In the genomic region with DNA sequence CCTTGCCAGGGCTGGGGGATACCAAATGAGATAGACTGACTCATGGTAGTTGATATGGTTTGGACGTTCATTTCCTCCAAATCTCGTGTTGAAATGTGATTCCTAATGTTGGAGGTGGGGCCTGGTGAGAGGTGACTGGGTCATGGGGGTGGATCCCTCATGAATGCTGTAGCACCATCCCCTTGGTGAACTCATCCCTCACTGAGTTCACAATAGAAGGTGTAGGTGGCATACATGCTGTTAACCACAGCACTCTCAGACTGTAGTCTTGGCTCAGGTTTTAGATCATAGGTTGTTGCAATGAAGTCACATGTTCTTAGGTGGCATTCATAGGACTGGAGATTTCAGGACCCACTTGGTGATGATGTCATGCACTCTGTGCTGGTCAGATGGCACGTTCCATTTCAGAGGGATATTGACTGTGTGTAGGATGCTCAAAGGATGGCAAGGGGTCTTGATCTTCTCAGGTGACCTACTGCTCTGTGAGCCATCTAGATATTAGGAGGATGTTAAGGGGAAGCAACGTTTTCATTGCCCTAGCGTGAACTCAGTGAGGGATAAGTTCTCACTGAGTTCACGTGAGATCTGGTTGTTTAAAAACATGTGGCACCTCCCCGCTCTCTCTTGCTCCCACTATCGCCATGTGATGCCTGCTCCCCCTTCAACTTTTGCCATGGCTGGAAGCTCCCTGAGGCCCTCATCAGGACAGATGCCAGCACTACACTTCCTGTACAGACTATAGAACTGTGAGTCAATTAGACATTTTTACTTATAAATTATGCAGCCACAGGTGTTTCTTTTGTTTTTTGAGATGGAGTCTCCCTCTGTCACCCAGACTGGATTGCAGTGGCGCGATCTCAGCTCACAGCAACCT, we compare ENCODE assay signal across 14 cellular contexts.
DNase-seq lines count a peak whose midpoint lies in the region; ATAC-seq, FAIRE-seq and TF ChIP-seq lines count a peak whose summit lies in the region.
"Had no signal": no experiment of that assay in that cellular context is flagged by ENCODE, and none has a peak within 500 bp of the region (broad histone marks: within the 10 kb centered on the region; RNA-seq: fewer than 3 reads in every experiment).

No MANE protein-coding gene starts in this region.

- no peak overlapping the region for H3K23ac ChIP-seq in trophoblast cell (ENCODE audit: low read length)

- no peaks in the 10 kb centered on the region for H3K9me2 ChIP-seq in PC-3 (replicated peaks; ENCODE audit: low read length)

- no peak overlapping the region for H4K8ac ChIP-seq in trophoblast cell (ENCODE audit: low read depth, low read length)

- no peak overlapping the region for H3K4me3 ChIP-seq in DND-41 (ENCODE audit: low read depth in 1 of 2, low read length in 2 of 2)
- no peak overlapping the region for H3K4me3 ChIP-seq in PC-3 (ENCODE audit: low read length)
- H3K4me3 ChIP-seq in esophagus muscularis mucosa, result no peak overlapping the region
- no peak overlapping the region for H3K4me3 ChIP-seq in trophoblast cell (ENCODE audit: low read depth, low read length)
- H3K4me3 ChIP-seq: colonic mucosa, SJSA1, skin epidermis had no signal

- H3K36me3 ChIP-seq in DND-41 (ENCODE audit: insufficient read depth, low read length), result no peaks in the 10 kb centered on the region
- no peaks in the 10 kb centered on the region for H3K36me3 ChIP-seq in PC-3 (ENCODE audit: low read depth, low read length)
- no peaks in the 10 kb centered on the region for H3K36me3 ChIP-seq in esophagus muscularis mucosa
- H3K36me3 ChIP-seq in trophoblast cell (ENCODE audit: control insufficient read depth in 1 of 2, insufficient read depth in 2 of 2, low read length in 2 of 2), result no peaks in the 10 kb centered on the region
- H3K36me3 ChIP-seq: colonic mucosa, SJSA1 had no signal

- no peak overlapping the region for H4K12ac ChIP-seq in trophoblast cell (ENCODE audit: low read depth, low read length)

- TF ChIP-seq POLR2A in GM12892 (IDR thresholded peaks at IDR 0.05; ENCODE audit: low read depth, low read length) (no peak), esophagus muscularis mucosa (IDR thresholded peaks at IDR 0.05; ENCODE audit: low read depth) (no peak)

- no peak overlapping the region for H2AK5ac ChIP-seq in trophoblast cell (ENCODE audit: low read length)

- WGBS in esophagus muscularis mucosa, result 48% methylated on average over 9 of the region's 10 CpGs
- no CpG with 5 or more reads among the region's 10 CpGs for WGBS in trophoblast cell (ENCODE audit: extremely low coverage, insufficient coverage, insufficient read length)

- H3K27ac ChIP-seq in DND-41 (ENCODE audit: low read length) (no peak overlapping the region), PC-3 (ENCODE audit: low read length) (no peak overlapping the region), esophagus muscularis mucosa (replicated peaks in 1 of 4) (no peak overlapping the region), trophoblast cell (ENCODE audit: low read depth, low read length) (no peak overlapping the region)
- H3K27ac ChIP-seq: colonic mucosa, SJSA1, skin epidermis had no signal

- H2BK12ac ChIP-seq in trophoblast cell (ENCODE audit: low read length), result no peak overlapping the region

- ATAC-seq in DND-41 (ENCODE audit: insufficient read depth, low read depth) (no peak), PC-3 (no peak), esophagus mucosa (peak; percentile 48)

- H3K4me1 ChIP-seq in DND-41 (ENCODE audit: insufficient read depth, low read length), result no peaks in the 10 kb centered on the region
- peaks cover 5% of the 10 kb centered on the region for H3K4me1 ChIP-seq in PC-3 (ENCODE audit: insufficient read depth, low read length)
- no peaks in the 10 kb centered on the region for H3K4me1 ChIP-seq in esophagus muscularis mucosa
- peaks cover 4 to 7% of the 10 kb centered on the region in 2 experiments for H3K4me1 ChIP-seq in trophoblast cell (ENCODE audit: control insufficient read depth in 1 of 2, insufficient read depth in 2 of 2, low read length in 2 of 2)
- H3K4me1 ChIP-seq: colonic mucosa had no signal

- H3K27me3 ChIP-seq in DND-41 (ENCODE audit: insufficient read depth, low read length, poor library complexity) (no peaks in the 10 kb centered on the region), PC-3 (ENCODE audit: low read length) (no peaks in the 10 kb centered on the region), esophagus muscularis mucosa (peaks cover 0 to 12% (median 0%) of the 10 kb centered on the region in 4 donors), trophoblast cell (ENCODE audit: insufficient read depth, low read length) (no peaks in the 10 kb centered on the region)
- H3K27me3 ChIP-seq: colonic mucosa, SJSA1 had no signal

- no peak overlapping the region for H4K91ac ChIP-seq in trophoblast cell (ENCODE audit: low read depth, low read length)

- CTCF ChIA-PET in PC-3 (lab: Charles Lee), result no interaction called here

- H3K4me2 ChIP-seq in DND-41 (ENCODE audit: insufficient read depth, low read length), result no peak overlapping the region
- H3K4me2 ChIP-seq in PC-3 (ENCODE audit: low read length), result no peak overlapping the region
- H3K4me2 ChIP-seq in trophoblast cell (ENCODE audit: low read length), result no peak overlapping the region

- DNase-seq in DND-41, result no peak
- DNase-seq in GM12892 (ENCODE audit: insufficient read length), result no peak
- peak; percentile 3 for DNase-seq in PC-3
- DNase-seq in RPMI8226, result no peak
- DNase-seq in esophagus muscularis mucosa (ENCODE audit: extremely low spot score), result no peak
- no peak for DNase-seq in trophoblast cell
- DNase-seq: CD8-positive, alpha-beta memory T cell; colonic mucosa; IMR-90; NCI-H1417; nucleus accumbens had no signal

- H3K9ac ChIP-seq in DND-41 (ENCODE audit: low read depth, low read length) (no peak overlapping the region), PC-3 (ENCODE audit: low read length) (no peak overlapping the region), trophoblast cell (ENCODE audit: low read length) (no peak overlapping the region)

- H3K4ac ChIP-seq in trophoblast cell (ENCODE audit: low read depth, low read length), result no peak overlapping the region

- no peak overlapping the region for H3K18ac ChIP-seq in trophoblast cell (ENCODE audit: low read length)

- no peaks in the 10 kb centered on the region for H3F3A ChIP-seq in PC-3 (ENCODE audit: low read length, unreplicated experiment)

- intact Hi-C loops in PC-3 (cut with micrococcal nuclease) (no loop called here), esophagus muscularis mucosa (cut with DNase I) (no loop called here)

- H2BK120ac ChIP-seq in trophoblast cell (ENCODE audit: insufficient read depth, low read length, poor library complexity), result no peak overlapping the region

- H4K20me1 ChIP-seq in DND-41 (ENCODE audit: insufficient read depth, low read length) (no peaks in the 10 kb centered on the region), PC-3 (ENCODE audit: low read length) (no peaks in the 10 kb centered on the region)

- no peak for TF ChIP-seq EP300 in esophagus muscularis mucosa (IDR thresholded peaks at IDR 0.05)

- no peak overlapping the region for H2BK5ac ChIP-seq in trophoblast cell (ENCODE audit: low read depth, low read length, poor library complexity)

- POLR2A ChIA-PET in PC-3 (lab: Charles Lee; ENCODE audit: unreplicated experiment), result no interaction called here

- no peak overlapping the region for H3K14ac ChIP-seq in trophoblast cell (ENCODE audit: low read length)

- H3K79me2 ChIP-seq in DND-41 (ENCODE audit: insufficient read depth, low read length) (no peaks in the 10 kb centered on the region), PC-3 (ENCODE audit: low read length) (no peaks in the 10 kb centered on the region), trophoblast cell (ENCODE audit: control insufficient read depth, insufficient read depth, low read length, poor library complexity) (no peaks in the 10 kb centered on the region)

- FAIRE-seq in GM12892 (lab: Jason Lieb, UNC), result peak; percentile 64

- BruUV-seq in PC-3 (replicated peaks; lab: Mats Ljungman, UMichigan), result no TSS peak

- H3K79me1 ChIP-seq in trophoblast cell (ENCODE audit: low read length), result no peaks in the 10 kb centered on the region

- TF ChIP-seq CTCF in DND-41 (IDR thresholded peaks at IDR 0.05; ENCODE audit: borderline replicate concordance, extremely low read depth, low read length, poor library complexity, severe bottlenecking) (peak; percentile 22), PC-3 (conservative IDR thresholded peaks at IDR 0.05; ENCODE audit: low read depth, low read length) (no peak), esophagus muscularis mucosa (IDR thresholded peaks at IDR 0.05) (no peak)

- H2AFZ ChIP-seq in DND-41 (ENCODE audit: low read depth, low read length) (no peak overlapping the region), PC-3 (ENCODE audit: low read length) (no peak overlapping the region), trophoblast cell (ENCODE audit: insufficient read depth, low read length, poor library complexity) (no peak overlapping the region)

- H3K9me3 ChIP-seq in DND-41 (ENCODE audit: insufficient read depth, low read length, severe bottlenecking) (no peaks in the 10 kb centered on the region), PC-3 (ENCODE audit: low read length) (no peaks in the 10 kb centered on the region), esophagus muscularis mucosa (no peaks in the 10 kb centered on the region), trophoblast cell (ENCODE audit: insufficient read depth, low read depth, low read length) (no peaks in the 10 kb centered on the region)
- H3K9me3 ChIP-seq: colonic mucosa, SJSA1 had no signal
